In genomic region chr12:93978553-93978952, GRCh38 we compare ENCODE assay signal across 15 cellular contexts.
DNase-seq lines count a peak whose midpoint lies in the region; ATAC-seq, FAIRE-seq and TF ChIP-seq lines count a peak whose summit lies in the region.
"Had no signal": no experiment of that assay in that cellular context is flagged by ENCODE, and none has a peak within 500 bp of the region (broad histone marks: within the 10 kb centered on the region; RNA-seq: fewer than 3 reads in every experiment).

No MANE protein-coding gene starts in this region.

- DNase-seq in LHCN-M2 (ENCODE audit: low read depth) (peak; percentile 69), coronary artery (ENCODE audit: low spot score) (no peak), right cardiac atrium (peak in 2 of 3 donors; percentile 25 to 34), stromal cell of bone marrow (ENCODE audit: low read depth) (peak; percentile 84), NOMO-1 (lab: John Stamatoyannopoulos, UW; ENCODE audit: unreplicated experiment in 2 of 2) (no peak), NCI-H69 (lab: John Stamatoyannopoulos, UW) (no peak), D721Med (ENCODE audit: insufficient read length, low spot score) (no peak)
- DNase-seq: activated naive CD8-positive, alpha-beta T cell treated with anti-CD3 and anti-CD28 coated beads for 36 hours; dorsolateral prefrontal cortex; NCI-H1694 treated with DMSO at 0.1 percent for 48 hours; SK-N-SH; WERI-Rb-1 had no signal

- H3K4me1 ChIP-seq in right cardiac atrium (ENCODE audit: control insufficient read depth, insufficient read depth, low read length): peaks cover 18% of the 10 kb centered on the region
- H3K4me1 ChIP-seq: Caco-2 had no signal

- TF ChIP-seq CTCF in coronary artery (IDR thresholded peaks at IDR 0.05) (no peak), D721Med (IDR thresholded peaks at IDR 0.05; ENCODE audit: insufficient read depth, missing control alignments) (no peak)

- peak; percentile 87 to 93 for ATAC-seq in right cardiac atrium

- H3K27ac ChIP-seq in coronary artery: peak overlapping the region; percentile 17 to 77
- peak overlapping the region; percentile 89 for H3K27ac ChIP-seq in right cardiac atrium (ENCODE audit: low read length)
- H3K27ac ChIP-seq: dorsolateral prefrontal cortex, neural progenitor cell, thoracic aorta, WERI-Rb-1 had no signal

- H3K4me3 ChIP-seq in coronary artery (no peak overlapping the region), right cardiac atrium (ENCODE audit: low read length) (no peak overlapping the region)
- H3K4me3 ChIP-seq: dorsolateral prefrontal cortex, neural progenitor cell, thoracic aorta had no signal

- WGBS in right cardiac atrium: 75% methylated on average over 1 of the region's 1 CpG

- H3K27me3 ChIP-seq in right cardiac atrium (ENCODE audit: control insufficient read depth, insufficient read depth): no peaks in the 10 kb centered on the region
- H3K27me3 ChIP-seq: dorsolateral prefrontal cortex, neural progenitor cell had no signal

- intact Hi-C loops in right cardiac atrium (cut with DNase I): loop anchor here in 3 of 4 donors (5.0 to 10.0 kb wide), 5 partner anchors 211 to 414 kb away; no protein-coding TSS in a partner anchor

- no peak for FAIRE-seq in D721Med (lab: Jason Lieb, UNC)

- no peaks in the 10 kb centered on the region for H3K9me3 ChIP-seq in right cardiac atrium (ENCODE audit: control insufficient read depth, low read length)
- H3K9me3 ChIP-seq: Caco-2, SK-N-SH, thoracic aorta had no signal

Comparison
In these comparisons a context has a peak if more than half of its experiments do, and no peak if none do; other contexts are left out.
1. DNase-seq: peak in LHCN-M2 (single experiment), right cardiac atrium (2 of 3) and stromal cell of bone marrow (single experiment); none in coronary artery (single experiment), NOMO-1 (0 of 2), NCI-H69 (single experiment) and D721Med (single experiment).